Comparison of ENCODE assay signal across 8 cellular contexts in the genomic region with DNA sequence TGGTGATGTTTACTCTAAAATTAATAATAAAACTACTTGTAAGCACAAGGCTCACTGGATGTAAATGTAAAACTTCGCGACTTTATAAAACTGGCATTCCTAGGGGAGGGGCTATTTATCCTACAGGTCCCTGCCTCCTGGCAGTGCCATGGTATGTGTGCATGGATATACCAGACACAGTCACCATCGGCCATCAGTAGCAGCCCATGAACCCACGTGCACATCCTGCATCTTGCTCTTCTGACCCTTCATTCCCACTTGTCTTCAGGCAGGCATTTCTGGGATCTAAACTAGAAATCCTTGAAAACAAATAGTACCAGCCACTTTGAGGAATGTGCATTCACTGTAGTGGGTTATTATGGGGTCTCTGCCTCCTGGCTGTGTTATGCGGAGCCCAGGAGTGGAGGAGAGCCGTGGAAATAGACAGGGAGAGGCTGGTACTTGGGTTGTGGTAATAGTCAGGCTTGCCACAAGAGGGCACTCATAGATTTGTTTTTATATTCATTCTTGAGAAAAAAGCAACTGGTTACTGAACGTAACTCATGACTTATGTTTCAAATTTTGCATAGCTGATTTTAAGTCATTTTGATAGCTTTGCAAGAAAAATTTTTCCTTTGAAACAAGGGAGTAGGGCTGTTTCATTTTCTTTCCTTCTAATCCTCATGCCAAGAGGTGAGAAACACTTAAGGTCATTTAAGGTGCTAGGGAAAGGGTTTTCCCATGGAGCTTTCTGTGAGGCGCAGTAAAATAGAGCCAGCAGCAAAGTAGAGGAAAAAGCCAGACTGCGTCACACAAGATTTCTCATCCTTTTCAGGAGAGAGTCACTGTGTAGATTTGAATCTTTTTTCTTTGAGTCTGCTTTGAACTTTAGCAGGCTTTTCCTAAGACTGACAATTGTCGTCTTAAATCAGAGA.
A peak's percentile ranks its signal among the peaks of the same experiment; 100 is the strongest.
DNase-seq lines count a peak whose midpoint lies in the region; ATAC-seq, FAIRE-seq and TF ChIP-seq lines count a peak whose summit lies in the region.

No MANE protein-coding gene starts in this region.

- H3K36me3 Mint-ChIP-seq in effector memory CD8-positive, alpha-beta T cell (ENCODE audit: insufficient read depth), result peaks cover 5% of the 10 kb centered on the region
- H3K36me3 Mint-ChIP-seq in stimulated activated naive B cell treated with anti-CD40 and anti-IgM and Interleukin-4, amounts not matched to agents 10 μg/mL and 1 μg/mL and 100 μg/mL, for 72 hours, result peaks cover 12 to 19% of the 10 kb centered on the region in 2 donors

- ATAC-seq in effector memory CD8-positive, alpha-beta T cell (replicated peaks), result peak; percentile 56
- peak; percentile 62 to 65 for ATAC-seq in stimulated activated naive B cell treated with anti-CD40 and anti-IgM and Interleukin-4, amounts not matched to agents 10 μg/mL and 1 μg/mL and 100 μg/mL, for 72 hours (replicated peaks)
- no peak for ATAC-seq in GM21515 (IDR thresholded peaks at IDR 0.05; ENCODE audit: unreplicated experiment)

- H3K4me1 Mint-ChIP-seq in effector memory CD8-positive, alpha-beta T cell (ENCODE audit: low read depth in 2 of 2), result peaks cover 0 to 2% of the 10 kb centered on the region in 2 donors
- no peaks in the 10 kb centered on the region for H3K4me1 Mint-ChIP-seq in stimulated activated naive B cell treated with anti-CD40 and anti-IgM and Interleukin-4, amounts not matched to agents 10 μg/mL and 1 μg/mL and 100 μg/mL, for 72 hours

- peak; percentile 37 for DNase-seq in GM12864 (ENCODE audit: low read depth)
- DNase-seq in NCI-H2107 treated with DMSO at 0.1 percent for 48 hours (lab: John Stamatoyannopoulos, UW; ENCODE audit: unreplicated experiment), result peak; percentile 82
- peak; percentile 42 to 48 (median 43) for DNase-seq in effector memory CD8-positive, alpha-beta T cell
- peak; percentile 80 for DNase-seq in medulla oblongata (ENCODE audit: extremely low spot score)
- DNase-seq in stimulated activated naive B cell treated with anti-CD40 and anti-IgM and Interleukin-4, amounts not matched to agents 10 μg/mL and 1 μg/mL and 100 μg/mL, for 72 hours, result peak; percentile 31

- no peak overlapping the region for H3K4me3 Mint-ChIP-seq in effector memory CD8-positive, alpha-beta T cell
- no peak overlapping the region for H3K4me3 Mint-ChIP-seq in stimulated activated naive B cell treated with anti-CD40 and anti-IgM and Interleukin-4, amounts not matched to agents 10 μg/mL and 1 μg/mL and 100 μg/mL, for 72 hours

- no peaks in the 10 kb centered on the region for H3K27me3 Mint-ChIP-seq in effector memory CD8-positive, alpha-beta T cell
- H3K27me3 Mint-ChIP-seq in stimulated activated naive B cell treated with anti-CD40 and anti-IgM and Interleukin-4, amounts not matched to agents 10 μg/mL and 1 μg/mL and 100 μg/mL, for 72 hours, result no peaks in the 10 kb centered on the region

- H3K9me3 Mint-ChIP-seq in effector memory CD8-positive, alpha-beta T cell, result no peaks in the 10 kb centered on the region
- H3K9me3 Mint-ChIP-seq in stimulated activated naive B cell treated with anti-CD40 and anti-IgM and Interleukin-4, amounts not matched to agents 10 μg/mL and 1 μg/mL and 100 μg/mL, for 72 hours, result no peaks in the 10 kb centered on the region

- H3K4me3 ChIP-seq in GM12864 (ENCODE audit: low read depth, low read length), result no peak overlapping the region
- no peak overlapping the region for H3K4me3 ChIP-seq in WI38 (ENCODE audit: low read depth, low read length)

- TF ChIP-seq CTCF in GM12864 (IDR thresholded peaks at IDR 0.05; ENCODE audit: low read depth, low read length, missing control alignments) (peak; percentile 61), WI38 (IDR thresholded peaks at IDR 0.05; ENCODE audit: low read depth, low read length) (peak; percentile 64)

- peak overlapping the region in 1 of 2 donors; percentile 25 for H3K27ac Mint-ChIP-seq in effector memory CD8-positive, alpha-beta T cell
- no peak overlapping the region for H3K27ac Mint-ChIP-seq in stimulated activated naive B cell treated with anti-CD40 and anti-IgM and Interleukin-4, amounts not matched to agents 10 μg/mL and 1 μg/mL and 100 μg/mL, for 72 hours

- FAIRE-seq in A204.1 (lab: Jason Lieb, UNC), result peak; percentile 92

Comparison
In these comparisons a context has a peak if more than half of its experiments do, and no peak if none do; other contexts are left out.
1. DNase-seq: peak in every context shown above with its lines; median percentile 82 in NCI-H2107 treated with DMSO at 0.1 percent for 48 hours; 80 in medulla oblongata; 43 in effector memory CD8-positive, alpha-beta T cell; 37 in GM12864; 31 in stimulated activated naive B cell treated with anti-CD40 and anti-IgM and Interleukin-4, amounts not matched to agents 10 μg/mL and 1 μg/mL and 100 μg/mL, for 72 hours.